8 cellular contexts compared by ENCODE assay signal in the genomic region with DNA sequence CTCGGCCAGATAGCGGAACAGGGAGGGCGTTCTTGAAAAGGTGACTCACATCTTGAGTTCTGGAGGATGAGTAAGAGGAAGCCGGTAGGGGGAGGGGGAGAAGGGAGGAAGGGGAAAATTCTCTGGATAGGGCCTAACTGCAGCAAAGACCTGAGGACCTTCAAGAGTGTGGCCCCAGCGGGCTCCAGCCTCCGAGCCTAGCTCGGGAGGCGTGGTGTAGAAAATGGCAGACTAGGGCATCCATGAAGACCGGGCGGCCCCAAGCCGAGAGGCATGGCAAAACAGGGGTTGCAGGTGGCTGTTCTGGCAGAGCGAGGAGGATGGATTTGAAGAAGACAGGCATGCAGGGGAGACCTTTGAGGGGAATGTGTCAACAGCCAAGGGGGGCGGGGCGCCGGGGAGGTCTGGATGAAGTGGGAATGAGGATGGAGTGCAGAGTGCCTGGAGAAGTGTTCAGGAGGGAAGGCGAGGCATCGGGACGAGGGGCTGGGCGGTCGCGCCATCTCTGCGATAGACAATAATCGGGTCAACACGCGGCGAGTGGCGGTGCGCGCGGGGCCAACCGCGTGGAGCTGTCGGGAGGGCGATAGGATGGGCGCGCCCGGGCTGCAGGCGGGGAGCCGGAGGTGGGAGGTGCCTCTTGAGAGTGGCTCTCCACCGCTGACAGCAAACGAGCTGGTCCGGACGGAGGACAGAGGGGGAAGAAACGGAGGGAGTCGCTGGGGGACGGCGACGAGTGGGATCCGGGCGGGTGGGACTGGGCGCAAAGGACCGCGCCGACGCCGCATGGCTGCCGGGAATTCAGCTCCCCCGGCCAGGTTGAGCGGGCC. TPM values are rescaled to one million over a fixed set of nuclear protein-coding genes. Genes with fewer than 3 reads are reported as not detected.
DNase-seq lines count a peak whose midpoint lies in the region; ATAC-seq, FAIRE-seq and TF ChIP-seq lines count a peak whose summit lies in the region.

No MANE protein-coding gene starts in this region.

- peak; percentile 65 for ATAC-seq in activated CD4-positive, alpha-beta T cell treated with anti-CD3 and anti-CD28 coated beads for 36 hours
- peak; percentile 61 for ATAC-seq in left lung
- no peak for ATAC-seq in HG02798 (IDR thresholded peaks at IDR 0.05; ENCODE audit: poor library complexity, unreplicated experiment)
- no peak for ATAC-seq in GM19395 (IDR thresholded peaks at IDR 0.05; ENCODE audit: unreplicated experiment)

- no peaks in the 10 kb centered on the region for H3K36me3 Mint-ChIP-seq in activated CD4-positive, alpha-beta T cell treated with anti-CD3 and anti-CD28 coated beads for 36 hours (ENCODE audit: low read depth)

- peak overlapping the region; percentile 85 for H3K27ac Mint-ChIP-seq in activated CD4-positive, alpha-beta T cell treated with anti-CD3 and anti-CD28 coated beads for 36 hours

- H3K9me3 ChIP-seq in colonic mucosa: no peaks in the 10 kb centered on the region
- H3K9me3 ChIP-seq in left lung: no peaks in the 10 kb centered on the region

- peaks cover 11% of the 10 kb centered on the region for H3K27me3 ChIP-seq in colonic mucosa
- H3K27me3 ChIP-seq in left lung: peaks cover 0 to 16% of the 10 kb centered on the region in 2 donors

- peaks cover 11% of the 10 kb centered on the region for H3K27me3 Mint-ChIP-seq in activated CD4-positive, alpha-beta T cell treated with anti-CD3 and anti-CD28 coated beads for 36 hours

- H3K4me1 Mint-ChIP-seq in activated CD4-positive, alpha-beta T cell treated with anti-CD3 and anti-CD28 coated beads for 36 hours: peaks cover 33% of the 10 kb centered on the region

- DNase-seq in D721Med (ENCODE audit: insufficient read length, low spot score): peak; percentile 34
- peak; percentile 96 for DNase-seq in NB4 (ENCODE audit: low read depth)
- DNase-seq in activated CD4-positive, alpha-beta T cell treated with anti-CD3 and anti-CD28 coated beads for 36 hours: peak; percentile 78
- peak; percentile 62 for DNase-seq in colonic mucosa
- peak; percentile 77 to 92 for DNase-seq in left lung
- peak; percentile 65 for DNase-seq in stimulated activated CD4-positive, alpha-beta T cell treated with anti-CD3 and anti-CD28 coated beads, Interleukin-4, amount 100 ng/mL, for 24 hours

- H3K4me3 ChIP-seq in NB4 (ENCODE audit: low read depth, low read length) (peak overlapping the region; percentile 53), colonic mucosa (peak overlapping the region; percentile 50), left lung (peak overlapping the region; percentile 52 to 58)

- peaks cover 12% of the 10 kb centered on the region for H3K4me1 ChIP-seq in colonic mucosa
- H3K4me1 ChIP-seq in left lung: peaks cover 21 to 46% of the 10 kb centered on the region in 2 donors

- intact Hi-C loops in activated CD4-positive, alpha-beta T cell treated with anti-CD3 and anti-CD28 coated beads for 36 hours (cut with DNase I, micrococcal nuclease): loop anchor here (1.0 to 5.0 kb wide), 7 partner anchors 110 to 391 kb away; a partner anchor contains a TSS
- intact Hi-C loops in colonic mucosa (cut with DNase I) (loop anchor here (5.0 to 10.0 kb wide), 2 partner anchors 113 to 130 kb away; a partner anchor contains a TSS), left lung (cut with DNase I) (loop anchor here in 1 of 2 donors (10.0 kb wide), 1 partner anchor 113 kb away; a partner anchor contains a TSS)

- POLR2A ChIA-PET in activated CD4-positive, alpha-beta T cell treated with anti-CD3 and anti-CD28 coated beads for 36 hours (lab: Charles Lee): no interaction called here

- H3K4me3 Mint-ChIP-seq in activated CD4-positive, alpha-beta T cell treated with anti-CD3 and anti-CD28 coated beads for 36 hours: peak overlapping the region; percentile 74

- H3K27ac ChIP-seq in colonic mucosa: peak overlapping the region; percentile 61
- peak overlapping the region; percentile 89 to 91 for H3K27ac ChIP-seq in left lung

- peak overlapping the region in 1 of 2 donors; percentile 50 for H3K9ac ChIP-seq in colonic mucosa (ENCODE audit: low read depth in 2 of 2, low read length in 2 of 2)

- TF ChIP-seq POLR2A in NB4 (IDR thresholded peaks at IDR 0.05; ENCODE audit: extremely low read depth, insufficient read length): peak; percentile 32

- H3K36me3 ChIP-seq in colonic mucosa (no peaks in the 10 kb centered on the region), left lung (no peaks in the 10 kb centered on the region)

- no peaks in the 10 kb centered on the region for H3K9me3 Mint-ChIP-seq in activated CD4-positive, alpha-beta T cell treated with anti-CD3 and anti-CD28 coated beads for 36 hours (ENCODE audit: low read depth)

- TF ChIP-seq CTCF in D721Med (IDR thresholded peaks at IDR 0.05; ENCODE audit: insufficient read depth, missing control alignments): no peak
- no peak for TF ChIP-seq CTCF in NB4 (IDR thresholded peaks at IDR 0.05; ENCODE audit: low read depth, low read length)
- TF ChIP-seq CTCF in colonic mucosa (IDR thresholded peaks at IDR 0.05): no peak
- TF ChIP-seq CTCF in left lung (IDR thresholded peaks at IDR 0.05): no peak

- no peak for FAIRE-seq in D721Med (lab: Jason Lieb, UNC)

- CTCF ChIA-PET in activated CD4-positive, alpha-beta T cell treated with anti-CD3 and anti-CD28 coated beads for 36 hours (lab: Charles Lee): interaction anchor here (0.7 to 10.5 kb wide), 23 partner anchors 11 to 272 kb away, joined by 3 to 230 read pairs (median 5); a partner anchor contains a TSS

RNA-seq across cellular contexts. Expression of a gene that starts 40.0 kb away (rescaled TPM):
- under 1 TPM in 1 of 2 experiments, not detected in 1; 0.19 TPM for total RNA-seq in activated CD4-positive, alpha-beta T cell treated with anti-CD3 and anti-CD28 coated beads for 36 hours
- 100 to 1,000 TPM; 143 to 150 TPM for total RNA-seq in colonic mucosa
- total RNA-seq in left lung: 10 to 100 TPM; 40.5 to 59.3 TPM

Comparison
In these comparisons a context has a peak if more than half of its experiments do, and no peak if none do; other contexts are left out.
1. DNase-seq: peak in every context shown above with its lines; median percentile 96 in NB4; 84 in left lung; 78 in activated CD4-positive, alpha-beta T cell treated with anti-CD3 and anti-CD28 coated beads for 36 hours; 65 in stimulated activated CD4-positive, alpha-beta T cell treated with anti-CD3 and anti-CD28 coated beads, Interleukin-4, amount 100 ng/mL, for 24 hours; 62 in colonic mucosa; 34 in D721Med.
2. ATAC-seq: peak in activated CD4-positive, alpha-beta T cell treated with anti-CD3 and anti-CD28 coated beads for 36 hours (single experiment) and left lung (single experiment); none in HG02798 (single experiment) and GM19395 (single experiment).
3. RNA of a gene that starts 40.0 kb away (total RNA-seq): 143 to 150 TPM in colonic mucosa and 40.5 to 59.3 TPM in left lung; 0.19 TPM in activated CD4-positive, alpha-beta T cell treated with anti-CD3 and anti-CD28 coated beads for 36 hours; every median in the first group is over 10 times any median in the second.
4. Peak in every context shown above with its lines, with median percentiles within 50 percentile points of each other: H3K4me3 ChIP-seq.